ENCODE assay signal across 8 cellular contexts in the genomic region with DNA sequence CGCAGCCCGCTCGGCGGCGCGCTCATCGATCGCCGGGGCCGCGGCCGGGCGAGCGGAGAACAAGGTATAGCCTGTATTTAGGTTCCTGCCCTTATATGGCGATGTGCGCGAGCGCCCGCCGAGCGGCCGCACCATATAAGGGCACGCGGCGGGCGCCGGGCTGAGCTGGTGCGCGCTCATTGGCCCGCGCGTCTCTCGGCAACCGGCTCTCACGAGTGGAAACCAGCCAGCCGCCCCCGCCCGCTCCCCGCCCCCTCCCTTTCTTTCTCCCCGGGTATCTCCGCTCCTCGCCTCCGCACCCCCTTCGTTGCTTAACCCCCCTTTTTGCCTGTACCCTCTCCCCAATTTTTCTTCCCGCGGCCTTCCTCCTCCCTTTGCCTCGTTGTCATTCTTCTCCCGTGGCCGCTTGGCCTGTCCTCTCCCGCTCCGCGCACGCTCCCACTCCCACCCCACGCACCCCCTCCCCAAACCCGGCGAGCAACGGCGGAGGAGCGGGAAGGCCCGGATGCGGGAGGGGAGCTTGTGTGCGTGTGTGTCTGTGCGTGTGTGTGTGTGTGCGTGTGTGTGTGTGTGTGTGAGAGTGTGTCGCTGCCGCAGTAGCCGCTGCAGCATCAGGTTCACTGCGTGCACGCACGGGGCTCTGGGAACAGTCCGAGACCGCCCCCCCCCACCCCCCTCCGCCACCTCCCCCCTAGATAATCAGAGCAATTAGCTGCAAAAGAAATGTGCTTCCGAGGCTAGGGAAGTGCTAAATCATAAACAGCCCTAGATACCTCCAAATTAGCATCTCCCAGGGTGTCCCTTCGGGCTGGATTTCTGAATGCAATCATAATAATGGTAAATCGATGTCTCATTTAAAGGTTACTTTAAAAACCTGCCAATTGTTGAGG. TPM values are rescaled to one million over a fixed set of nuclear protein-coding genes. Genes with fewer than 3 reads are reported as not detected.
DNase-seq lines count a peak whose midpoint lies in the region; ATAC-seq and TF ChIP-seq lines count a peak whose summit lies in the region.

No MANE protein-coding gene starts in this region.

- H3K4me1 Mint-ChIP-seq in activated T-helper 1 cell treated with anti-CD3 and anti-CD28 coated beads, Interleukin-12 subunit alpha, Interleukin-12 subunit beta, Interleukin-2, Interleukin-4 antibody, amounts not matched to agents 30 ng/mL and 10 ng/mL and 1 ng/mL, durations not matched to agents 14 hours and 24 hours and 36 hours (ENCODE audit: low read depth) = peaks cover 38% of the 10 kb centered on the region
- peaks cover 22% of the 10 kb centered on the region for H3K4me1 Mint-ChIP-seq in osteocyte (ENCODE audit: unreplicated experiment)

- ATAC-seq in foreskin keratinocyte (peak; percentile 74), upper lobe of left lung (ENCODE audit: low FRiP score in 2 of 2) (peak in 1 of 2 donors; percentile 84)

- peaks cover 64% of the 10 kb centered on the region for H3K27me3 Mint-ChIP-seq in activated T-helper 1 cell treated with anti-CD3 and anti-CD28 coated beads, Interleukin-12 subunit alpha, Interleukin-12 subunit beta, Interleukin-2, Interleukin-4 antibody, amounts not matched to agents 30 ng/mL and 10 ng/mL and 1 ng/mL, durations not matched to agents 14 hours and 24 hours and 36 hours (ENCODE audit: insufficient read depth)
- peaks cover 60% of the 10 kb centered on the region for H3K27me3 Mint-ChIP-seq in osteocyte (ENCODE audit: unreplicated experiment)

- TF ChIP-seq EP300 in upper lobe of left lung (IDR thresholded peaks at IDR 0.05) = no peak

- H3K4me3 Mint-ChIP-seq in activated T-helper 1 cell treated with anti-CD3 and anti-CD28 coated beads, Interleukin-12 subunit alpha, Interleukin-12 subunit beta, Interleukin-2, Interleukin-4 antibody, amounts not matched to agents 30 ng/mL and 10 ng/mL and 1 ng/mL, durations not matched to agents 14 hours and 24 hours and 36 hours = peak overlapping the region; percentile 2
- H3K4me3 Mint-ChIP-seq in osteocyte (ENCODE audit: unreplicated experiment) = no peak overlapping the region

- intact Hi-C loops in activated T-helper 1 cell treated with anti-CD3 and anti-CD28 coated beads, Interleukin-12 subunit alpha, Interleukin-12 subunit beta, Interleukin-2, Interleukin-4 antibody, amounts not matched to agents 30 ng/mL and 10 ng/mL and 1 ng/mL, durations not matched to agents 14 hours and 24 hours and 36 hours (cut with micrococcal nuclease) = loop anchor here (1.0 kb wide), 2 partner anchors 13 to 28 kb away; a partner anchor contains a TSS

- H3K9me3 ChIP-seq in upper lobe of left lung = peaks cover 0 to 4% (median 0%) of the 10 kb centered on the region in 4 donors

- H3K9me3 Mint-ChIP-seq in activated T-helper 1 cell treated with anti-CD3 and anti-CD28 coated beads, Interleukin-12 subunit alpha, Interleukin-12 subunit beta, Interleukin-2, Interleukin-4 antibody, amounts not matched to agents 30 ng/mL and 10 ng/mL and 1 ng/mL, durations not matched to agents 14 hours and 24 hours and 36 hours = no peaks in the 10 kb centered on the region
- no peaks in the 10 kb centered on the region for H3K9me3 Mint-ChIP-seq in osteocyte (ENCODE audit: unreplicated experiment)

- no peaks in the 10 kb centered on the region for H3K36me3 Mint-ChIP-seq in activated T-helper 1 cell treated with anti-CD3 and anti-CD28 coated beads, Interleukin-12 subunit alpha, Interleukin-12 subunit beta, Interleukin-2, Interleukin-4 antibody, amounts not matched to agents 30 ng/mL and 10 ng/mL and 1 ng/mL, durations not matched to agents 14 hours and 24 hours and 36 hours (ENCODE audit: low read depth)
- H3K36me3 Mint-ChIP-seq in osteocyte (ENCODE audit: unreplicated experiment) = no peaks in the 10 kb centered on the region

- H3K4me1 ChIP-seq in foreskin keratinocyte (no peaks in the 10 kb centered on the region), upper lobe of left lung (peaks cover 52 to 60% (median 57%) of the 10 kb centered on the region in 4 donors)

- H3K36me3 ChIP-seq in upper lobe of left lung = no peaks in the 10 kb centered on the region

- H3K27ac ChIP-seq in foreskin keratinocyte (no peak overlapping the region), upper lobe of left lung (no peak overlapping the region)

- DNase-seq in DMS153 treated with DMSO at 0.1 percent for 48 hours (lab: John Stamatoyannopoulos, UW; ENCODE audit: unreplicated experiment) (peak; percentile 78), H4 (ENCODE audit: low spot score) (peak; percentile 88), M059J (ENCODE audit: low read depth) (peak; percentile 74), RPMI7951 (ENCODE audit: low read depth) (peak; percentile 82), foreskin keratinocyte (peak in 1 of 2 donors; percentile 47), osteocyte (ENCODE audit: extremely low spot score, unreplicated experiment) (peak; percentile 87), upper lobe of left lung (peak; percentile 73 to 94)
- peak; percentile 79 for DNase-seq in activated T-helper 1 cell treated with anti-CD3 and anti-CD28 coated beads, Interleukin-12 subunit alpha, Interleukin-12 subunit beta, Interleukin-2, Interleukin-4 antibody, amounts not matched to agents 30 ng/mL and 10 ng/mL and 1 ng/mL, durations not matched to agents 14 hours and 24 hours and 36 hours (ENCODE audit: low spot score)

- peak overlapping the region in 2 of 4 donors; percentile 3 to 8 for H3K4me3 ChIP-seq in upper lobe of left lung

- H3K27ac Mint-ChIP-seq in activated T-helper 1 cell treated with anti-CD3 and anti-CD28 coated beads, Interleukin-12 subunit alpha, Interleukin-12 subunit beta, Interleukin-2, Interleukin-4 antibody, amounts not matched to agents 30 ng/mL and 10 ng/mL and 1 ng/mL, durations not matched to agents 14 hours and 24 hours and 36 hours = peak overlapping the region; percentile 48
- no peak overlapping the region for H3K27ac Mint-ChIP-seq in osteocyte (ENCODE audit: unreplicated experiment)

- no peak for TF ChIP-seq CTCF in foreskin keratinocyte (conservative IDR thresholded peaks at IDR 0.05)
- no peak for TF ChIP-seq CTCF in osteocyte (IDR thresholded peaks at IDR 0.05)
- no peak for TF ChIP-seq CTCF in upper lobe of left lung (IDR thresholded peaks at IDR 0.05)

- H3K27me3 ChIP-seq in foreskin keratinocyte (peaks cover 94% of the 10 kb centered on the region), upper lobe of left lung (peaks cover 8 to 98% (median 83%) of the 10 kb centered on the region in 4 donors)

- WGBS in upper lobe of left lung, 2 donors = 1 to 2% methylated on average over 42 to 56 of the region's 76 CpGs

- TF ChIP-seq POLR2A in upper lobe of left lung (IDR thresholded peaks at IDR 0.05) = no peak

RNA-seq across cellular contexts. Expression of a gene that starts 13.5 kb away (rescaled TPM):
- 7.0 and 14.6 TPM in 2 replicates for total RNA-seq in H4 (2014; rRNA removed; shearing (Covaris generic))
- total RNA-seq in M059J (2014; rRNA removed; shearing (Covaris generic)) = 7.3 and 11.2 TPM in 2 replicates
- total RNA-seq in RPMI7951 (2014; rRNA removed; shearing (Covaris generic)) = 3.8 and 5.8 TPM in 2 replicates
- 6.2 and 6.6 TPM in 2 replicates for total RNA-seq in activated T-helper 1 cell treated with anti-CD3 and anti-CD28 coated beads, Interleukin-12 subunit alpha, Interleukin-12 subunit beta, Interleukin-2, Interleukin-4 antibody, amounts not matched to agents 30 ng/mL and 10 ng/mL and 1 ng/mL, durations not matched to agents 14 hours and 24 hours and 36 hours
- total RNA-seq in foreskin keratinocyte (2.9 and 4.5 TPM in 2 replicates), osteocyte (5.4 and 6.3 TPM in 2 replicates), upper lobe of left lung (10 to 100 TPM in 1 of 6 donors, 1 to 10 TPM in 5; 2.0 to 16.8 (median 8.8) TPM)
- polyA plus RNA-seq in foreskin keratinocyte = 4.5 and 4.7 TPM in 2 replicates

RNA-seq across cellular contexts. Expression of a gene that starts 28.9 kb away (rescaled TPM):
- total RNA-seq in H4 (2014; rRNA removed; shearing (Covaris generic)) = 16.0 and 18.7 TPM in 2 replicates
- 11.6 and 21.2 TPM in 2 replicates for total RNA-seq in M059J (2014; rRNA removed; shearing (Covaris generic))
- total RNA-seq in RPMI7951 (2014; rRNA removed; shearing (Covaris generic)) = 10.8 and 11.8 TPM in 2 replicates
- 22.4 and 23.8 TPM in 2 replicates for total RNA-seq in activated T-helper 1 cell treated with anti-CD3 and anti-CD28 coated beads, Interleukin-12 subunit alpha, Interleukin-12 subunit beta, Interleukin-2, Interleukin-4 antibody, amounts not matched to agents 30 ng/mL and 10 ng/mL and 1 ng/mL, durations not matched to agents 14 hours and 24 hours and 36 hours
- total RNA-seq in foreskin keratinocyte (10.5 and 12.4 TPM in 2 replicates), osteocyte (21.4 and 23.2 TPM in 2 replicates), upper lobe of left lung (10 to 100 TPM; 17.0 to 33.3 (median 25.0) TPM)
- 7.6 and 7.8 TPM in 2 replicates for polyA plus RNA-seq in foreskin keratinocyte

RNA-seq across cellular contexts. Expression of a gene that starts 32.4 kb away (rescaled TPM):
- total RNA-seq in H4 (2014; rRNA removed; shearing (Covaris generic)) = 24.5 and 34.2 TPM in 2 replicates
- 3.0 and 4.0 TPM in 2 replicates for total RNA-seq in M059J (2014; rRNA removed; shearing (Covaris generic))
- total RNA-seq in RPMI7951 (2014; rRNA removed; shearing (Covaris generic)) = 5.0 and 6.1 TPM in 2 replicates
- total RNA-seq in activated T-helper 1 cell treated with anti-CD3 and anti-CD28 coated beads, Interleukin-12 subunit alpha, Interleukin-12 subunit beta, Interleukin-2, Interleukin-4 antibody, amounts not matched to agents 30 ng/mL and 10 ng/mL and 1 ng/mL, durations not matched to agents 14 hours and 24 hours and 36 hours = 4.7 and 5.1 TPM in 2 replicates
- total RNA-seq in foreskin keratinocyte = 5.9 and 6.9 TPM in 2 replicates
- polyA plus RNA-seq in foreskin keratinocyte = 3.5 and 4.3 TPM in 2 replicates
- 9.9 and 12.7 TPM in 2 replicates for total RNA-seq in osteocyte
- total RNA-seq in upper lobe of left lung = 1 to 10 TPM in 5 of 6 donors, under 1 TPM in 1; 0.89 to 4.7 (median 1.5) TPM
